17 cellular contexts compared by ENCODE assay signal in the genomic region with DNA sequence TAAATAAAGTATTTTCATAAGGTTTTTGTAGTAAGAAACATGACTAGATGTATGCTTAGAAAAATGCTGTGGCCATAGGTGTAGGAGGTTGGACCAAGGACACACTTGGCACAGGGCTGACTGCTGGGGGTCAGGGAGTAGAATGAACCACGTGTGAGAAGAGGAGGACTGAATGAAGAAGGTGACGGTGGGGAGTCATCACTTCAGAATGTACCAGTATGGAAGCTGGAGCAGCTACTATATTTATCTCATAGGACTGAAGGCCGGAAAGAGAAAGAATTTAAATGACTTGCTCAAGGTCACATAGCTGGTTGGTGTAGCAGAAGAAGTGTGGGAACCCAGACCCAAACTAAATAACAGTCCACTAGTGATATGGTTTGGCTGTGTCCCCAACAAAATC.
DNase-seq lines count a peak whose midpoint lies in the region; ATAC-seq and TF ChIP-seq lines count a peak whose summit lies in the region.
"Had no signal": no experiment of that assay in that cellular context is flagged by ENCODE, and none has a peak within 500 bp of the region (broad histone marks: within the 10 kb centered on the region; RNA-seq: fewer than 3 reads in every experiment).

No MANE protein-coding gene starts in this region.

- H2AK9ac ChIP-seq in IMR-90 (replicated peaks; ENCODE audit: low read depth, low read length, poor library complexity), result no peak overlapping the region

- no peak overlapping the region for H2BK120ac ChIP-seq in IMR-90 (ENCODE audit: low read depth, low read length)

- no peak overlapping the region for H2BK5ac ChIP-seq in IMR-90 (ENCODE audit: low read depth, low read length, poor library complexity, severe bottlenecking)

- no peak overlapping the region for H2AFZ ChIP-seq in IMR-90 (replicated peaks; ENCODE audit: low read length, poor library complexity)

- peak overlapping the region; percentile 52 for H3K27ac Mint-ChIP-seq in chondrocyte (ENCODE audit: unreplicated experiment)

- H3K4me1 ChIP-seq in IMR-90 (ENCODE audit: control insufficient read depth, insufficient read depth, low read length), result 0 out of 2 replicates have a peak, but pooled peaks cover 1% of the 10 kb centered on the region
- H3K4me1 ChIP-seq in foreskin keratinocyte, result peaks cover 5% of the 10 kb centered on the region
- H3K4me1 ChIP-seq: SJCRH30 had no signal

- H4K91ac ChIP-seq in IMR-90 (ENCODE audit: insufficient read depth, low read depth, low read length), result no peak overlapping the region

- H2BK20ac ChIP-seq in IMR-90 (ENCODE audit: low read depth, low read length), result no peak overlapping the region

- H3K56ac ChIP-seq in IMR-90 (ENCODE audit: extremely low read depth, insufficient read depth, low read length), result no peak overlapping the region

- H3K27me3 Mint-ChIP-seq in chondrocyte (ENCODE audit: low read depth), result no peaks in the 10 kb centered on the region

- H3K27ac ChIP-seq in IMR-90 (ENCODE audit: insufficient read depth, low read length) (no peak overlapping the region), foreskin keratinocyte (no peak overlapping the region)
- H3K27ac ChIP-seq: BLaER1 treated with 17β-estradiol and CSF1 and Interleukin-3, amounts not matched to agents 10 nM and 100 nM; SJCRH30 had no signal

- no peak overlapping the region for H3K4ac ChIP-seq in IMR-90 (ENCODE audit: low read depth, low read length)

- H4K5ac ChIP-seq in IMR-90 (ENCODE audit: low read depth, low read length), result no peak overlapping the region

- H3K36me3 ChIP-seq in IMR-90 (ENCODE audit: control insufficient read depth, insufficient read depth, low read length), result no peaks in the 10 kb centered on the region
- H3K36me3 ChIP-seq: BLaER1 treated with 17β-estradiol and CSF1 and Interleukin-3, amounts not matched to agents 10 nM and 100 nM; SJCRH30 had no signal

- no peak overlapping the region for H3K18ac ChIP-seq in IMR-90 (ENCODE audit: low read depth, low read length)

- WGBS in IMR-90 (ENCODE audit: extremely low coverage in 2 of 2, insufficient read length in 1 of 2), 2 experiments, result no CpG with 5 or more reads among the region's 3 CpGs

- H2AK5ac ChIP-seq in IMR-90 (ENCODE audit: low read depth, low read length), result no peak overlapping the region

- H4K20me1 ChIP-seq in IMR-90 (ENCODE audit: insufficient read depth, low read length), result no peaks in the 10 kb centered on the region
- H4K20me1 ChIP-seq: BLaER1 treated with 17β-estradiol and CSF1 and Interleukin-3, amounts not matched to agents 10 nM and 100 nM had no signal

- TF ChIP-seq RAD21 in IMR-90 (IDR thresholded peaks at IDR 0.05; ENCODE audit: low read length), result no peak

- DNase-seq in AG10803 (ENCODE audit: low read depth) (peak; percentile 57), IMR-90 (peak; percentile 12), chondrocyte (ENCODE audit: low spot score) (no peak), myocyte (ENCODE audit: low read depth) (peak; percentile 30), foreskin keratinocyte (no peak), NCI-H526 (lab: John Stamatoyannopoulos, UW) (no peak)
- DNase-seq: DMS 273 treated with DMSO at 0.1 percent for 48 hours, H9, KG1, NCI-H1048, NCI-H146, NCI-H2081, NCI-H774, SJCRH30 had no signal

- H3K23ac ChIP-seq in IMR-90 (ENCODE audit: low read depth, low read length), result no peak overlapping the region

- no peaks in the 10 kb centered on the region for H3K9me3 Mint-ChIP-seq in chondrocyte (ENCODE audit: low read depth)
- H3K9me3 Mint-ChIP-seq: H9 had no signal

- no peak overlapping the region for H3K14ac ChIP-seq in IMR-90 (replicated peaks; ENCODE audit: low read depth, low read length)

- no peaks in the 10 kb centered on the region for H3K36me3 Mint-ChIP-seq in chondrocyte (ENCODE audit: low read depth)

- TF ChIP-seq CTCF in AG10803 (conservative IDR thresholded peaks at IDR 0.05; ENCODE audit: low read length) (no peak), IMR-90 (conservative IDR thresholded peaks at IDR 0.05; ENCODE audit: low read depth, low read length) (no peak), chondrocyte (IDR thresholded peaks at IDR 0.05) (no peak), foreskin keratinocyte (conservative IDR thresholded peaks at IDR 0.05) (no peak)

- no TSS peak for BruUV-seq in IMR-90 (replicated peaks; lab: Mats Ljungman, UMichigan)

- no peak overlapping the region for H2BK15ac ChIP-seq in IMR-90 (ENCODE audit: low read depth, low read length)

- ATAC-seq in IMR-90 (ENCODE audit: low read depth) (no peak), GM21825 (IDR thresholded peaks at IDR 0.05; ENCODE audit: unreplicated experiment) (no peak), HG02885 (IDR thresholded peaks at IDR 0.05; ENCODE audit: poor library complexity, unreplicated experiment) (no peak), foreskin keratinocyte (no peak)

- intact Hi-C loops in IMR-90 (cut with micrococcal nuclease), result no loop called here

- no peaks in the 10 kb centered on the region for H3K9me3 ChIP-seq in IMR-90 (ENCODE audit: control insufficient read depth, insufficient read depth, low read length)
- H3K9me3 ChIP-seq: BLaER1 treated with 17β-estradiol and CSF1 and Interleukin-3, amounts not matched to agents 10 nM and 100 nM; SJCRH30 had no signal

- CTCF ChIA-PET in IMR-90 (lab: Yijun Ruan, JAX), result interaction anchor here (0.6 kb wide), 1 partner anchor 130 kb away, joined by 5 read pairs; no protein-coding TSS in a partner anchor

- H4K8ac ChIP-seq in IMR-90 (ENCODE audit: low read depth in 2 of 2, low read length in 2 of 2), result no peak overlapping the region

- H3K27me3 ChIP-seq in IMR-90 (ENCODE audit: control insufficient read depth, insufficient read depth, low read length) (peaks cover 3% of the 10 kb centered on the region; the same call in 1 of the 2 replicates), foreskin keratinocyte (peaks cover 6% of the 10 kb centered on the region)
- H3K27me3 ChIP-seq: BLaER1 treated with 17β-estradiol and CSF1 and Interleukin-3, amounts not matched to agents 10 nM and 100 nM; SJCRH30 had no signal

- no peak overlapping the region for H3K4me2 ChIP-seq in IMR-90 (ENCODE audit: low read depth, low read length)
- H3K4me2 ChIP-seq: BLaER1 treated with 17β-estradiol and CSF1 and Interleukin-3, amounts not matched to agents 10 nM and 100 nM had no signal

- POLR2A ChIA-PET in IMR-90 (lab: Charles Lee; ENCODE audit: unreplicated experiment), result no interaction called here

- no peaks in the 10 kb centered on the region for H3K9me1 ChIP-seq in IMR-90 (ENCODE audit: insufficient read depth, low read length)

- peaks cover 16% of the 10 kb centered on the region for H3K4me1 Mint-ChIP-seq in chondrocyte (ENCODE audit: low read depth)

- no peak overlapping the region for H3K9ac ChIP-seq in IMR-90 (ENCODE audit: low read depth, low read length)
- H3K9ac ChIP-seq: BLaER1 treated with 17β-estradiol and CSF1 and Interleukin-3, amounts not matched to agents 10 nM and 100 nM had no signal

- dilution Hi-C loops in IMR-90 (cut with HindIII; ENCODE audit: low sequenced_read_pairs, unreplicated experiment), result no loop called here

- H3K79me1 ChIP-seq in IMR-90 (ENCODE audit: low read depth in 1 of 2, low read length in 2 of 2), result no peaks in the 10 kb centered on the region

- no peak overlapping the region for H3K4me3 ChIP-seq in AG10803 (ENCODE audit: low read length)
- H3K4me3 ChIP-seq in IMR-90 (ENCODE audit: insufficient read depth, low read depth, low read length), result no peak overlapping the region
- H3K4me3 ChIP-seq: BLaER1 treated with 17β-estradiol and CSF1 and Interleukin-3, amounts not matched to agents 10 nM and 100 nM; SJCRH30 had no signal

- H3K4me3 Mint-ChIP-seq in chondrocyte (ENCODE audit: unreplicated experiment), result no peak overlapping the region
- H3K4me3 Mint-ChIP-seq: H9 had no signal

- TF ChIP-seq POLR2A in IMR-90 (IDR thresholded peaks at IDR 0.05; ENCODE audit: low read depth, low read length), result no peak

- in situ Hi-C loops in IMR-90 (cut with MboI; ENCODE audit: low sequenced_read_pairs), result loop anchor here (25.0 kb wide), 1 partner anchor 374 kb away; no protein-coding TSS in a partner anchor

TF ChIP-seq in IMR-90, 13 proteins besides CTCF, POLR2A, EP300 and RAD21:
- TF ChIP-seq SMC3 (IDR thresholded peaks at IDR 0.05; ENCODE audit: low read depth, low read length) (no peak), NFE2L2 (IDR thresholded peaks at IDR 0.05; ENCODE audit: low read depth, low read length) (no peak), MAZ (IDR thresholded peaks at IDR 0.05; ENCODE audit: borderline replicate concordance, low read depth, low read length) (no peak)
- TF ChIP-seq, protein P1, sequence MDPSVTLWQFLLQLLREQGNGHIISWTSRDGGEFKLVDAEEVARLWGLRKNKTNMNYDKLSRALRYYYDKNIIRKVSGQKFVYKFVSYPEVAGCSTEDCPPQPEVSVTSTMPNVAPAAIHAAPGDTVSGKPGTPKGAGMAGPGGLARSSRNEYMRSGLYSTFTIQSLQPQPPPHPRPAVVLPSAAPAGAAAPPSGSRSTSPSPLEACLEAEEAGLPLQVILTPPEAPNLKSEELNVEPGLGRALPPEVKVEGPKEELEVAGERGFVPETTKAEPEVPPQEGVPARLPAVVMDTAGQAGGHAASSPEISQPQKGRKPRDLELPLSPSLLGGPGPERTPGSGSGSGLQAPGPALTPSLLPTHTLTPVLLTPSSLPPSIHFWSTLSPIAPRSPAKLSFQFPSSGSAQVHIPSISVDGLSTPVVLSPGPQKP (IDR thresholded peaks at IDR 0.05; ENCODE audit: borderline replicate concordance, low read depth, low read length), result no peak

Comparison
In these comparisons a context has a peak if more than half of its experiments do, and no peak if none do; other contexts are left out.
1. DNase-seq: peak in AG10803 (single experiment), IMR-90 (single experiment) and myocyte (single experiment); none in chondrocyte (single experiment), foreskin keratinocyte (0 of 2) and NCI-H526 (0 of 2).